1 cellular context compared by ENCODE assay signal in the genomic region with DNA sequence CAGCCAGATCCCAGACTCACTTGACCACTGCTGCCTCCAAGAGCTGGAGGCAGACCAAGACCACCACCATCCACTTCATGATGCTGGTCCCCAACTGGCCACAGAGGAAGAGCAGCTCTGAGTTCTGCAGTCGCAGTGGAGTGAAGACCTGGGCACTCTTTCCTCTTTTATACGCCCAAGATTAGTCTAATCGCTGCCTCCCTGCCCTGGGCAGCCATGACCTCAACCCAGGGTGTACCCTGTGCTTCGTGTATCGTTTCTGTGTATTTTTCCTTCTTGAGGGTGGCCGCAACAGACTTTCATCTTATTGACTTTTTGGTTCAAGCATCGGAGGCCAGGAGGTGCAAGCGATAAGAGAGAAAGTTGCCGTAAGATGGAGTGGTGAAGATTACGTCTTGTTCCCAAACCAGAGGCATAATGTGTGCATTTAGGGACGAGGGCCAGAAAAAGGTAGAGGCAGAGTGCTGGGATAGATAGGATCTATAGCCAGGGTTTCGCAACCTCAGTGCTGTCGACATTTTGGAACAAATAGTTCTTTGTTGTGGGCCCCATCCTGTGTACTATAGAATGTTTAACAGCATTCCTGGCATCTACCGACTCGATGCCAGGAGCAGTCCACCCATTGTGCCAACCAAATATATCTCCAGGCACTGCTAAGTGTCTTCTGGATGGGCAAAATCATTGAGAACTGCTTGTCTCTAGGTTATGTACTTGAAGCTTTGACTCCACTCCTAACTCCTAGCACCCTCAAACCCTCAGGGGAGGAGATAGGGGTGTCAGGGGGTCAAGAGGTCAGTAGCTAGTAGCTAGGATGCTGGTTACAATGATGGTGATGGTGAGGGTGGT.
A peak's percentile ranks its signal among the peaks of the same experiment; 100 is the strongest.
TF ChIP-seq lines count a peak whose summit lies in the region.

A gene (minus strand): TSS at position 142 of the 846 bp plus-strand sequence. CDS start 63 bp downstream, at position 79.

TF ChIP-seq in HepG2, 621 proteins besides CTCF, POLR2A, EP300 and RAD21 (continued from another document):
- TF ChIP-seq, protein P1, sequence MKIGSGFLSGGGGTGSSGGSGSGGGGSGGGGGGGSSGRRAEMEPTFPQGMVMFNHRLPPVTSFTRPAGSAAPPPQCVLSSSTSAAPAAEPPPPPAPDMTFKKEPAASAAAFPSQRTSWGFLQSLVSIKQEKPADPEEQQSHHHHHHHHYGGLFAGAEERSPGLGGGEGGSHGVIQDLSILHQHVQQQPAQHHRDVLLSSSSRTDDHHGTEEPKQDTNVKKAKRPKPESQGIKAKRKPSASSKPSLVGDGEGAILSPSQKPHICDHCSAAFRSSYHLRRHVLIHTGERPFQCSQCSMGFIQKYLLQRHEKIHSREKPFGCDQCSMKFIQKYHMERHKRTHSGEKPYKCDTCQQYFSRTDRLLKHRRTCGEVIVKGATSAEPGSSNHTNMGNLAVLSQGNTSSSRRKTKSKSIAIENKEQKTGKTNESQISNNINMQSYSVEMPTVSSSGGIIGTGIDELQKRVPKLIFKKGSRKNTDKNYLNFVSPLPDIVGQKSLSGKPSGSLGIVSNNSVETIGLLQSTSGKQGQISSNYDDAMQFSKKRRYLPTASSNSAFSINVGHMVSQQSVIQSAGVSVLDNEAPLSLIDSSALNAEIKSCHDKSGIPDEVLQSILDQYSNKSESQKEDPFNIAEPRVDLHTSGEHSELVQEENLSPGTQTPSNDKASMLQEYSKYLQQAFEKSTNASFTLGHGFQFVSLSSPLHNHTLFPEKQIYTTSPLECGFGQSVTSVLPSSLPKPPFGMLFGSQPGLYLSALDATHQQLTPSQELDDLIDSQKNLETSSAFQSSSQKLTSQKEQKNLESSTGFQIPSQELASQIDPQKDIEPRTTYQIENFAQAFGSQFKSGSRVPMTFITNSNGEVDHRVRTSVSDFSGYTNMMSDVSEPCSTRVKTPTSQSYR (CRISPR knock-in tag; IDR thresholded peaks at IDR 0.05; ENCODE audit: borderline replicate concordance), result peak; percentile 63; the same call in 1 of the 2 replicates
- TF ChIP-seq, protein P2, sequence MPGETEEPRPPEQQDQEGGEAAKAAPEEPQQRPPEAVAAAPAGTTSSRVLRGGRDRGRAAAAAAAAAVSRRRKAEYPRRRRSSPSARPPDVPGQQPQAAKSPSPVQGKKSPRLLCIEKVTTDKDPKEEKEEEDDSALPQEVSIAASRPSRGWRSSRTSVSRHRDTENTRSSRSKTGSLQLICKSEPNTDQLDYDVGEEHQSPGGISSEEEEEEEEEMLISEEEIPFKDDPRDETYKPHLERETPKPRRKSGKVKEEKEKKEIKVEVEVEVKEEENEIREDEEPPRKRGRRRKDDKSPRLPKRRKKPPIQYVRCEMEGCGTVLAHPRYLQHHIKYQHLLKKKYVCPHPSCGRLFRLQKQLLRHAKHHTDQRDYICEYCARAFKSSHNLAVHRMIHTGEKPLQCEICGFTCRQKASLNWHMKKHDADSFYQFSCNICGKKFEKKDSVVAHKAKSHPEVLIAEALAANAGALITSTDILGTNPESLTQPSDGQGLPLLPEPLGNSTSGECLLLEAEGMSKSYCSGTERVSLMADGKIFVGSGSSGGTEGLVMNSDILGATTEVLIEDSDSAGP (CRISPR knock-in tag; IDR thresholded peaks at IDR 0.05; ENCODE audit: borderline replicate concordance), result peak; percentile 71
- TF ChIP-seq HOXA9 (CRISPR knock-in tag; IDR thresholded peaks at IDR 0.05; ENCODE audit: borderline replicate concordance) (no peak), HNRNPH1 (optimal IDR thresholded peaks at IDR 0.05; ENCODE audit: low read depth, low read length) (no peak), THYN1 (CRISPR knock-in tag; IDR thresholded peaks at IDR 0.05; ENCODE audit: borderline replicate concordance, low read depth) (no peak), AGO2 (optimal IDR thresholded peaks at IDR 0.05; ENCODE audit: low read depth, low read length) (no peak), MAZ (IDR thresholded peaks at IDR 0.05; ENCODE audit: borderline replicate concordance, low read depth, low read length) (no peak), MAZ (CRISPR knock-in tag; IDR thresholded peaks at IDR 0.05; ENCODE audit: low read depth) (peak; percentile 85), ZNF501 (CRISPR knock-in tag; IDR thresholded peaks at IDR 0.05) (no peak; the same call in 1 of the 2 replicates), XBP1 (CRISPR knock-in tag; IDR thresholded peaks at IDR 0.05) (no peak), PHB2 (IDR thresholded peaks at IDR 0.05; ENCODE audit: partially characterized antibody) (no peak), HNRNPL (IDR thresholded peaks at IDR 0.05; ENCODE audit: low read depth, low read length) (peak; percentile 96), YEATS2 (CRISPR knock-in tag; IDR thresholded peaks at IDR 0.05; ENCODE audit: borderline replicate concordance) (no peak; the same call in 1 of the 2 replicates), NR2F1 (CRISPR knock-in tag; IDR thresholded peaks at IDR 0.05) (peak; percentile 13 to 65; a peak in 3 of 4 replicates), ISL2 (CRISPR knock-in tag; IDR thresholded peaks at IDR 0.05) (peak; percentile 98), ZNF367 (CRISPR knock-in tag; IDR thresholded peaks at IDR 0.05; ENCODE audit: borderline replicate concordance) (no peak), ZNF850 (CRISPR knock-in tag; conservative IDR thresholded peaks at IDR 0.05) (no peak)
- TF ChIP-seq, protein P3, sequence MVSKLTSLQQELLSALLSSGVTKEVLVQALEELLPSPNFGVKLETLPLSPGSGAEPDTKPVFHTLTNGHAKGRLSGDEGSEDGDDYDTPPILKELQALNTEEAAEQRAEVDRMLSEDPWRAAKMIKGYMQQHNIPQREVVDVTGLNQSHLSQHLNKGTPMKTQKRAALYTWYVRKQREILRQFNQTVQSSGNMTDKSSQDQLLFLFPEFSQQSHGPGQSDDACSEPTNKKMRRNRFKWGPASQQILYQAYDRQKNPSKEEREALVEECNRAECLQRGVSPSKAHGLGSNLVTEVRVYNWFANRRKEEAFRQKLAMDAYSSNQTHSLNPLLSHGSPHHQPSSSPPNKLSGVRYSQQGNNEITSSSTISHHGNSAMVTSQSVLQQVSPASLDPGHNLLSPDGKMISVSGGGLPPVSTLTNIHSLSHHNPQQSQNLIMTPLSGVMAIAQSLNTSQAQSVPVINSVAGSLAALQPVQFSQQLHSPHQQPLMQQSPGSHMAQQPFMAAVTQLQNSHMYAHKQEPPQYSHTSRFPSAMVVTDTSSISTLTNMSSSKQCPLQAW (CRISPR knock-in tag; IDR thresholded peaks at IDR 0.05), result peak; percentile 81; the same call in 1 of the 2 replicates
- TF ChIP-seq, protein P4, sequence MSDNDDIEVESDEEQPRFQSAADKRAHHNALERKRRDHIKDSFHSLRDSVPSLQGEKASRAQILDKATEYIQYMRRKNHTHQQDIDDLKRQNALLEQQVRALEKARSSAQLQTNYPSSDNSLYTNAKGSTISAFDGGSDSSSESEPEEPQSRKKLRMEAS (IDR thresholded peaks at IDR 0.05), result peak; percentile 54; the same call in 1 of the 2 replicates
